ENCODE assay signal across 19 cellular contexts in genomic region chr3:113136529-113136928, GRCh38.
"Had no signal": no experiment of that assay in that cellular context is flagged by ENCODE, and none has a peak within 500 bp of the region (broad histone marks: within the 10 kb centered on the region; RNA-seq: fewer than 3 reads in every experiment).

No MANE protein-coding gene starts in this region.

- ATAC-seq: gastrocnemius medialis; lower lobe of right lung; naive thymus-derived CD4-positive, alpha-beta T cell; right cardiac atrium had no signal

- H3K27ac ChIP-seq: dorsolateral prefrontal cortex, gastrocnemius medialis, left ventricle myocardium inferior, lower lobe of right lung, pancreas had no signal

- H3K4me3 Mint-ChIP-seq: central memory CD8-positive, alpha-beta T cell; immature natural killer cell; memory B cell; naive thymus-derived CD4-positive, alpha-beta T cell; stimulated activated naive CD8-positive, alpha-beta T cell treated with anti-CD3 and anti-CD28 coated beads, Interleukin-15, Interleukin-2, amounts not matched to agents 100 ng/mL and 50 ng/mL, for 24 hours had no signal

- DNase-seq: cortex of kidney; dorsolateral prefrontal cortex; effector CD8-positive, alpha-beta T cell; gastrocnemius medialis; glutamatergic neuron; immature natural killer cell; left ventricle myocardium inferior; lower lobe of right lung; occipital lobe; pancreas; right cardiac atrium; stimulated activated CD4-positive, alpha-beta T cell treated with anti-CD3 and anti-CD28 coated beads, Interleukin-2, amount 100 ng/mL, for 48 hours; transverse colon had no signal

- H3K36me3 Mint-ChIP-seq: memory B cell had no signal

- H3K27ac Mint-ChIP-seq: immature natural killer cell; memory B cell; naive thymus-derived CD4-positive, alpha-beta T cell; progenitor cell of endocrine pancreas; stimulated activated naive CD8-positive, alpha-beta T cell treated with anti-CD3 and anti-CD28 coated beads, Interleukin-15, Interleukin-2, amounts not matched to agents 100 ng/mL and 50 ng/mL, for 24 hours had no signal

- H3K36me3 ChIP-seq: gastrocnemius medialis, left ventricle myocardium inferior, lower lobe of right lung, pancreas, transverse colon had no signal

- H3K4me1 ChIP-seq: gastrocnemius medialis, left ventricle myocardium inferior, lower lobe of right lung, pancreas had no signal

- H3K4me3 ChIP-seq: dorsolateral prefrontal cortex, gastrocnemius medialis, left ventricle myocardium inferior, lower lobe of right lung, pancreas, smooth muscle cell, transverse colon had no signal

- H3K27me3 Mint-ChIP-seq: memory B cell; naive thymus-derived CD4-positive, alpha-beta T cell; progenitor cell of endocrine pancreas; stimulated activated naive CD8-positive, alpha-beta T cell treated with anti-CD3 and anti-CD28 coated beads, Interleukin-15, Interleukin-2, amounts not matched to agents 100 ng/mL and 50 ng/mL, for 24 hours had no signal

- H3K4me2 ChIP-seq: smooth muscle cell had no signal

- H3K4me1 Mint-ChIP-seq: central memory CD8-positive, alpha-beta T cell; immature natural killer cell had no signal

- H3K27me3 ChIP-seq: dorsolateral prefrontal cortex, gastrocnemius medialis, pancreas, transverse colon had no signal

- H3K9me3 ChIP-seq: gastrocnemius medialis, lower lobe of right lung, pancreas, transverse colon had no signal

- H3K9me3 Mint-ChIP-seq: central memory CD8-positive, alpha-beta T cell; immature natural killer cell; memory B cell; stimulated activated naive CD8-positive, alpha-beta T cell treated with anti-CD3 and anti-CD28 coated beads, Interleukin-15, Interleukin-2, amounts not matched to agents 100 ng/mL and 50 ng/mL, for 24 hours had no signal
